In genomic region chr4:85792576-85792975, GRCh38 we compare ENCODE assay signal across 26 cellular contexts.
DNase-seq lines count a peak whose midpoint lies in the region; TF ChIP-seq lines count a peak whose summit lies in the region.
"Had no signal": no experiment of that assay in that cellular context is flagged by ENCODE, and none has a peak within 500 bp of the region (broad histone marks: within the 10 kb centered on the region; RNA-seq: fewer than 3 reads in every experiment).

No MANE protein-coding gene starts in this region.

- H3K4me3 Mint-ChIP-seq in mesothelial cell of epicardium = no peak overlapping the region
- H3K4me3 Mint-ChIP-seq: activated CD8-positive, alpha-beta T cell treated with anti-CD3 and anti-CD28 coated beads, Interleukin-2, amount 10 ng/mL, durations not matched to agents 7 days and 5 days; activated naive CD4-positive, alpha-beta T cell treated with anti-CD3 and anti-CD28 coated beads, Interleukin-2, amount 10 ng/mL, durations not matched to agents 7 days and 5 days; activated T-helper 17 cell treated with anti-CD3 and anti-CD28 coated beads, Interleukin-2, amount 50 U/mL, for 72 hours; CD14-positive monocyte had no signal

- no peak for TF ChIP-seq CTCF in brain microvascular endothelial cell (IDR thresholded peaks at IDR 0.05; ENCODE audit: low read depth, low read length, missing control alignments)
- TF ChIP-seq CTCF in mesothelial cell of epicardium (IDR thresholded peaks at IDR 0.05; ENCODE audit: unreplicated experiment) = no peak

- H3K4me1 Mint-ChIP-seq in mesothelial cell of epicardium = peaks cover 34% of the 10 kb centered on the region
- H3K4me1 Mint-ChIP-seq: activated naive CD4-positive, alpha-beta T cell treated with anti-CD3 and anti-CD28 coated beads, Interleukin-2, amount 10 ng/mL, durations not matched to agents 7 days and 5 days; activated T-helper 17 cell treated with anti-CD3 and anti-CD28 coated beads, Interleukin-2, amount 50 U/mL, for 72 hours had no signal

- no peaks in the 10 kb centered on the region for H3K36me3 ChIP-seq in brain microvascular endothelial cell (replicated peaks)
- H3K36me3 ChIP-seq: left lung had no signal

- H3K27me3 Mint-ChIP-seq in mesothelial cell of epicardium (ENCODE audit: low read depth) = no peaks in the 10 kb centered on the region
- H3K27me3 Mint-ChIP-seq: activated naive CD4-positive, alpha-beta T cell treated with anti-CD3 and anti-CD28 coated beads, Interleukin-2, amount 10 ng/mL, durations not matched to agents 7 days and 5 days; activated T-helper 17 cell treated with anti-CD3 and anti-CD28 coated beads, Interleukin-2, amount 50 U/mL, for 72 hours had no signal

- no peak overlapping the region for H3K4me3 ChIP-seq in brain microvascular endothelial cell (ENCODE audit: low read depth, low read length)
- H3K4me3 ChIP-seq: left lung had no signal

- no peaks in the 10 kb centered on the region for H3K36me3 Mint-ChIP-seq in mesothelial cell of epicardium
- H3K36me3 Mint-ChIP-seq: activated naive CD4-positive, alpha-beta T cell treated with anti-CD3 and anti-CD28 coated beads, Interleukin-2, amount 10 ng/mL, durations not matched to agents 7 days and 5 days had no signal

- H3K27ac ChIP-seq in brain microvascular endothelial cell = peak overlapping the region; percentile 26
- H3K27ac ChIP-seq: left lung had no signal

- H3K27ac Mint-ChIP-seq in mesothelial cell of epicardium = peak overlapping the region; percentile 48
- H3K27ac Mint-ChIP-seq: activated CD8-positive, alpha-beta T cell treated with anti-CD3 and anti-CD28 coated beads, Interleukin-2, amount 10 ng/mL, durations not matched to agents 7 days and 5 days; activated naive CD4-positive, alpha-beta T cell treated with anti-CD3 and anti-CD28 coated beads, Interleukin-2, amount 10 ng/mL, durations not matched to agents 7 days and 5 days; activated T-helper 17 cell treated with anti-CD3 and anti-CD28 coated beads, Interleukin-2, amount 50 U/mL, for 72 hours had no signal

- H3K27me3 ChIP-seq in brain microvascular endothelial cell (replicated peaks) = no peaks in the 10 kb centered on the region
- H3K27me3 ChIP-seq: left lung had no signal

- peaks cover 6% of the 10 kb centered on the region for H3K9me3 Mint-ChIP-seq in mesothelial cell of epicardium
- H3K9me3 Mint-ChIP-seq: activated naive CD4-positive, alpha-beta T cell treated with anti-CD3 and anti-CD28 coated beads, Interleukin-2, amount 10 ng/mL, durations not matched to agents 7 days and 5 days; activated T-helper 17 cell treated with anti-CD3 and anti-CD28 coated beads, Interleukin-2, amount 50 U/mL, for 72 hours; CD14-positive monocyte had no signal

- in situ Hi-C loops in brain microvascular endothelial cell (cut with HindIII; ENCODE audit: low pct_ligation_motif_present, low sequenced_read_pairs) = no loop called here

- DNase-seq in NOMO-1 treated with DMSO at 0.1 percent for 48 hours (lab: John Stamatoyannopoulos, UW; ENCODE audit: unreplicated experiment) (peak; percentile 30), NOMO-1 treated with dmso at 0.1 percent for 144 hours (lab: John Stamatoyannopoulos, UW; ENCODE audit: unreplicated experiment) (no peak), brain microvascular endothelial cell (no peak), mesothelial cell of epicardium (ENCODE audit: low spot score in 2 of 2, unreplicated experiment in 2 of 2) (no peak), cerebellar cortex (ENCODE audit: low spot score) (no peak), NCI-H1436 (lab: John Stamatoyannopoulos, UW) (no peak), GM19238 (ENCODE audit: insufficient read length, low spot score) (no peak)
- DNase-seq in stimulated activated CD4-positive, alpha-beta T cell treated with anti-CD3 and anti-CD28 coated beads, Interleukin-2, amount 100 ng/mL, for 24 hours = no peak
- DNase-seq: 8988T; activated CD4-positive, alpha-beta T cell treated with anti-CD3 and anti-CD28 coated beads for 4 hours; activated CD8-positive, alpha-beta T cell treated with anti-CD3 and anti-CD28 coated beads, Interleukin-2, amount 10 ng/mL, durations not matched to agents 7 days and 5 days; activated naive CD4-positive, alpha-beta T cell treated with anti-CD3 and anti-CD28 coated beads, Interleukin-2, amount 10 ng/mL, durations not matched to agents 7 days and 5 days; Caco-2; DMS53; left lung; NCI-H1105; NCI-H2081; NCI-H226; NCI-H526 treated with DMSO at 0.1 percent for 48 hours; right cardiac atrium; SHP77 treated with DMSO at 0.1 percent for 48 hours; stimulated activated CD4-positive, alpha-beta T cell treated with anti-CD3 and anti-CD28 coated beads, Interleukin-2, amount 100 ng/mL, for 48 hours; SW 1271; trophoblast cell had no signal
